In the genomic region with DNA sequence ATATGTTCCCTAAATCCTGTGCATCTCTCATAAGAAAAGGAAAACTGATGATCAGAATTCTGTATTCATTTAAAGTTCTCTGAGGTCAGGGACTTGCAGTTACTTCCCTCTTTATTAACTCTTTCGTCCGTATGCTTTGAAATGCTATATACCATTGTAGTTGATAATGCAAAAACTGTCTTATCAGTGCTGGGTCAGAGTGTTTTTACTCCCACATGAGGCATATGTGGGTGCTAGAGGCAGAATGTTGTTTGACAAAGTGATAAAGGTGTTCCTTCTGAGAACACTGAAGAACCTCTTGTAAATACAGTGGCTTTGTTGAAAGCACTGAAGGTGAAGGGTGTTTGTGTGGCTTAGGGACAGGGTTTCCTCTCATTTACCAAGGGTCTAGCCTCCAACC, we compare ENCODE assay signal across 24 cellular contexts.
DNase-seq lines count a peak whose midpoint lies in the region; ATAC-seq, FAIRE-seq and TF ChIP-seq lines count a peak whose summit lies in the region.
"Had no signal": no experiment of that assay in that cellular context is flagged by ENCODE, and none has a peak within 500 bp of the region (broad histone marks: within the 10 kb centered on the region; RNA-seq: fewer than 3 reads in every experiment).

No MANE protein-coding gene starts in this region.

- no peaks in the 10 kb centered on the region for H3K36me3 Mint-ChIP-seq in activated CD4-positive, alpha-beta T cell treated with anti-CD3 and anti-CD28 coated beads, Interleukin-2, amount 10 ng/mL, durations not matched to agents 24 days and 14 days (ENCODE audit: low read depth)
- no peaks in the 10 kb centered on the region for H3K36me3 Mint-ChIP-seq in activated T-helper 1 cell treated with anti-CD3 and anti-CD28 coated beads, Interleukin-12 subunit alpha, Interleukin-12 subunit beta, Interleukin-2, Interleukin-4 antibody, amounts not matched to agents 30 ng/mL and 10 ng/mL and 1 ng/mL, durations not matched to agents 14 hours and 24 hours and 36 hours (ENCODE audit: low read depth)

- H3K4me1 ChIP-seq in Panc1 (ENCODE audit: control insufficient read depth, insufficient read depth, low read length) (no peaks in the 10 kb centered on the region), K562 (replicated peaks in 1 of 2; ENCODE audit: control insufficient read depth in 2 of 2, insufficient read depth in 2 of 2, low read length in 2 of 2) (peaks cover 6 to 25% of the 10 kb centered on the region in 2 experiments; a peak in 3 of 5 replicates)

- peak overlapping the region in 1 of 2 experiments; percentile 58; a peak in 1 of 4 replicates for H3K9ac ChIP-seq in K562 (ENCODE audit: insufficient read depth in 1 of 2, low read depth in 2 of 2, low read length in 2 of 2)

- H3K27me3 ChIP-seq in Panc1 (ENCODE audit: control insufficient read depth, insufficient read depth, low read length) (no peaks in the 10 kb centered on the region), K562 (ENCODE audit: control insufficient read depth in 2 of 2, insufficient read depth in 2 of 2, low read length in 2 of 2) (no peaks in the 10 kb centered on the region)

- no peaks in the 10 kb centered on the region for H3K36me3 ChIP-seq in Panc1 (ENCODE audit: control insufficient read depth, insufficient read depth, low read length)
- no peaks in the 10 kb centered on the region for H3K36me3 ChIP-seq in K562 (ENCODE audit: control insufficient read depth, insufficient read depth, low read length)

- H3K9me3 Mint-ChIP-seq in activated CD4-positive, alpha-beta T cell treated with anti-CD3 and anti-CD28 coated beads, Interleukin-2, amount 10 ng/mL, durations not matched to agents 24 days and 14 days, result no peaks in the 10 kb centered on the region
- no peaks in the 10 kb centered on the region for H3K9me3 Mint-ChIP-seq in activated T-helper 1 cell treated with anti-CD3 and anti-CD28 coated beads, Interleukin-12 subunit alpha, Interleukin-12 subunit beta, Interleukin-2, Interleukin-4 antibody, amounts not matched to agents 30 ng/mL and 10 ng/mL and 1 ng/mL, durations not matched to agents 14 hours and 24 hours and 36 hours

- no peaks in the 10 kb centered on the region for H3K9me1 ChIP-seq in K562 (ENCODE audit: control insufficient read depth, insufficient read depth, low read length)

- H3K27ac Mint-ChIP-seq in activated CD4-positive, alpha-beta T cell treated with anti-CD3 and anti-CD28 coated beads, Interleukin-2, amount 10 ng/mL, durations not matched to agents 24 days and 14 days, result no peak overlapping the region
- H3K27ac Mint-ChIP-seq in activated T-helper 1 cell treated with anti-CD3 and anti-CD28 coated beads, Interleukin-12 subunit alpha, Interleukin-12 subunit beta, Interleukin-2, Interleukin-4 antibody, amounts not matched to agents 30 ng/mL and 10 ng/mL and 1 ng/mL, durations not matched to agents 14 hours and 24 hours and 36 hours, result no peak overlapping the region
- H3K27ac Mint-ChIP-seq: CD14-positive monocyte, T-helper 17 cell had no signal

- CTCF ChIA-PET in Panc1 (lab: Charles Lee) (no interaction called here), K562 (lab: Yijun Ruan, JAX; ENCODE audit: low intra/inter-chr PET ratio) (no interaction called here)

- intact Hi-C loops in activated CD4-positive, alpha-beta T cell treated with anti-CD3 and anti-CD28 coated beads, Interleukin-2, amount 10 ng/mL, durations not matched to agents 24 days and 14 days (cut with micrococcal nuclease), result no loop called here
- intact Hi-C loops in Panc1 (cut with micrococcal nuclease; ENCODE audit: unreplicated experiment), result no loop called here
- intact Hi-C loops in K562 (cut with micrococcal nuclease), result loop anchor here (2.0 kb wide), 1 partner anchor 76 kb away; no protein-coding TSS in a partner anchor
- intact Hi-C loops in activated T-helper 1 cell treated with anti-CD3 and anti-CD28 coated beads, Interleukin-12 subunit alpha, Interleukin-12 subunit beta, Interleukin-2, Interleukin-4 antibody, amounts not matched to agents 30 ng/mL and 10 ng/mL and 1 ng/mL, durations not matched to agents 14 hours and 24 hours and 36 hours (cut with micrococcal nuclease), result no loop called here

- DNase-seq in activated CD4-positive, alpha-beta T cell treated with anti-CD3 and anti-CD28 coated beads, Interleukin-2, amount 10 ng/mL, durations not matched to agents 24 days and 14 days, result peak; percentile 36
- DNase-seq in activated CD4-positive, alpha-beta T cell treated with anti-CD3 and anti-CD28 coated beads for 48 hours, result no peak
- DNase-seq in Panc1 (ENCODE audit: low read depth, low spot score), result no peak
- DNase-seq in K562 (ENCODE audit: extremely low read depth in 1 of 4, low spot score in 3 of 4), result peak; percentile 22 to 74 (median 52)
- no peak for DNase-seq in GM03348 (ENCODE audit: low spot score)
- no peak for DNase-seq in HTR-8/SVneo (ENCODE audit: insufficient read length, low spot score)
- no peak for DNase-seq in AG20443 (ENCODE audit: low spot score)
- no peak for DNase-seq in activated T-helper 1 cell treated with anti-CD3 and anti-CD28 coated beads, Interleukin-12 subunit alpha, Interleukin-12 subunit beta, Interleukin-2, Interleukin-4 antibody, amounts not matched to agents 30 ng/mL and 10 ng/mL and 1 ng/mL, durations not matched to agents 14 hours and 24 hours and 36 hours (ENCODE audit: low spot score)
- DNase-seq: 8988T; AML-193; H7; KG1; NCI-H1092; NCI-H1436; NCI-H2029; NCI-H2227 treated with DMSO at 0.1 percent for 48 hours; NCI-H510A; NCI-H774; NK-92 treated with Interleukin-12 subunit alpha and Interleukin-12 subunit beta, amount 100 ng/mL, for 24 hours; Right ventricle myocardium superior; SW 1271; T-helper 17 cell had no signal

- ATAC-seq in Panc1 (no peak), K562 (peak; percentile 83)
- ATAC-seq: HepG2, T-helper 17 cell had no signal

- H2AFZ ChIP-seq in K562 (ENCODE audit: low read depth, low read length), result no peak overlapping the region

- BruUV-seq in Panc1 (replicated peaks; lab: Mats Ljungman, UMichigan), result TSS peak; percentile 28
- BruUV-seq in K562 (replicated peaks; lab: Mats Ljungman, UMichigan), result no TSS peak

- in situ Hi-C loops in Panc1 (cut with HindIII; ENCODE audit: low pct_unique_long_range_greater_than_20kb, low sequenced_read_pairs) (no loop called here), K562 (cut with MboI) (no loop called here)

- H3K4me1 Mint-ChIP-seq in activated CD4-positive, alpha-beta T cell treated with anti-CD3 and anti-CD28 coated beads, Interleukin-2, amount 10 ng/mL, durations not matched to agents 24 days and 14 days, result no peaks in the 10 kb centered on the region
- H3K4me1 Mint-ChIP-seq in activated T-helper 1 cell treated with anti-CD3 and anti-CD28 coated beads, Interleukin-12 subunit alpha, Interleukin-12 subunit beta, Interleukin-2, Interleukin-4 antibody, amounts not matched to agents 30 ng/mL and 10 ng/mL and 1 ng/mL, durations not matched to agents 14 hours and 24 hours and 36 hours (ENCODE audit: low read depth), result no peaks in the 10 kb centered on the region

- TF ChIP-seq EP300 in K562 (IDR thresholded peaks at IDR 0.05; ENCODE audit: low read length), result peak; percentile 85

- H3K79me2 ChIP-seq in K562 (ENCODE audit: control insufficient read depth, insufficient read depth, low read length), result no peaks in the 10 kb centered on the region

- TF ChIP-seq RAD21 in K562 (CRISPR knock-in tag; conservative IDR thresholded peaks at IDR 0.05 in 1 of 2, IDR thresholded peaks at IDR 0.05 in 1 of 2), result 0 out of 4 replicates have a peak, but pooled peaks of 1 of the 2 experiments have one; percentile 12

- H3K4me3 Mint-ChIP-seq in activated CD4-positive, alpha-beta T cell treated with anti-CD3 and anti-CD28 coated beads, Interleukin-2, amount 10 ng/mL, durations not matched to agents 24 days and 14 days, result no peak overlapping the region
- no peak overlapping the region for H3K4me3 Mint-ChIP-seq in activated T-helper 1 cell treated with anti-CD3 and anti-CD28 coated beads, Interleukin-12 subunit alpha, Interleukin-12 subunit beta, Interleukin-2, Interleukin-4 antibody, amounts not matched to agents 30 ng/mL and 10 ng/mL and 1 ng/mL, durations not matched to agents 14 hours and 24 hours and 36 hours
- H3K4me3 Mint-ChIP-seq: CD14-positive monocyte, T-helper 17 cell had no signal

- POLR2A ChIA-PET in Panc1 (lab: Charles Lee) (no interaction called here), K562 (lab: Yijun Ruan, JAX) (interaction anchor here (1.0 kb wide), 1 partner anchor 19 kb away, joined by 4 read pairs; no protein-coding TSS in a partner anchor)

- TF ChIP-seq CTCF in Panc1 (IDR thresholded peaks at IDR 0.05) (no peak), K562 (IDR thresholded peaks at IDR 0.05 in 2 of 3, conservative IDR thresholded peaks at IDR 0.05 in 1 of 3; ENCODE audit: insufficient read depth in 2 of 3, low read depth in 1 of 3, low read length in 3 of 3) (no peak)

- H3K4me2 ChIP-seq in K562 (ENCODE audit: insufficient read depth, low read length), result peak overlapping the region; percentile 59

- H3K27ac ChIP-seq in Panc1 (ENCODE audit: low read length) (no peak overlapping the region), K562 (ENCODE audit: extremely low read depth, low read depth, low read length) (peak overlapping the region; percentile 57)

- H3K4me3 ChIP-seq in Panc1 (ENCODE audit: low read depth in 2 of 2, low read length in 2 of 2), result no peak overlapping the region
- H3K4me3 ChIP-seq in K562, result no peak overlapping the region

- WGBS in K562 (ENCODE audit: insufficient coverage, low coverage, missing lambda C conversion rate), result 0% methylated on average over 2 of the region's 2 CpGs

- TF ChIP-seq POLR2A in K562 (conservative IDR thresholded peaks at IDR 0.05), result no peak

- peak; percentile 93 for FAIRE-seq in K562 (lab: Jason Lieb, UNC)
- FAIRE-seq in HTR-8/SVneo (lab: Jason Lieb, UNC), result no peak
- FAIRE-seq: HepG2 had no signal

- H3K27me3 Mint-ChIP-seq in activated CD4-positive, alpha-beta T cell treated with anti-CD3 and anti-CD28 coated beads, Interleukin-2, amount 10 ng/mL, durations not matched to agents 24 days and 14 days, result no peaks in the 10 kb centered on the region
- no peaks in the 10 kb centered on the region for H3K27me3 Mint-ChIP-seq in activated T-helper 1 cell treated with anti-CD3 and anti-CD28 coated beads, Interleukin-12 subunit alpha, Interleukin-12 subunit beta, Interleukin-2, Interleukin-4 antibody, amounts not matched to agents 30 ng/mL and 10 ng/mL and 1 ng/mL, durations not matched to agents 14 hours and 24 hours and 36 hours (ENCODE audit: insufficient read depth)
- H3K27me3 Mint-ChIP-seq: T-helper 17 cell had no signal

- no peaks in the 10 kb centered on the region for H3K9me3 ChIP-seq in Panc1 (ENCODE audit: control insufficient read depth, insufficient read depth, low read depth, low read length)
- no peaks in the 10 kb centered on the region for H3K9me3 ChIP-seq in K562 (replicated peaks; ENCODE audit: control insufficient read depth, insufficient read depth, low read depth, low read length)

- H4K20me1 ChIP-seq in K562 (replicated peaks; ENCODE audit: control insufficient read depth, insufficient read depth, low read length), result no peaks in the 10 kb centered on the region

Comparison
In these comparisons a context has a peak if more than half of its experiments do, and no peak if none do; other contexts are left out.
1. DNase-seq: peak in activated CD4-positive, alpha-beta T cell treated with anti-CD3 and anti-CD28 coated beads, Interleukin-2, amount 10 ng/mL, durations not matched to agents 24 days and 14 days (single experiment) and K562 (4 of 4); none in activated CD4-positive, alpha-beta T cell treated with anti-CD3 and anti-CD28 coated beads for 48 hours (single experiment), Panc1 (single experiment), GM03348 (single experiment), HTR-8/SVneo (single experiment), AG20443 (single experiment) and activated T-helper 1 cell treated with anti-CD3 and anti-CD28 coated beads, Interleukin-12 subunit alpha, Interleukin-12 subunit beta, Interleukin-2, Interleukin-4 antibody, amounts not matched to agents 30 ng/mL and 10 ng/mL and 1 ng/mL, durations not matched to agents 14 hours and 24 hours and 36 hours (single experiment).